ENCODE assay signal across 8 cellular contexts in genomic region chr10:97714401-97715258, GRCh38. TPM values are rescaled to one million over a fixed set of nuclear protein-coding genes. Genes with fewer than 3 reads are reported as not detected.
DNase-seq lines count a peak whose midpoint lies in the region; ATAC-seq, FAIRE-seq and TF ChIP-seq lines count a peak whose summit lies in the region.

No MANE protein-coding gene starts in this region.

- WGBS in H1 (ENCODE audit: extremely low coverage in 1 of 2, insufficient coverage in 1 of 2, insufficient read length in 1 of 2, insufficient replicate concordance in 2 of 2, low coverage in 1 of 2, low lambda C conversion rate in 2 of 2, missing lambda C conversion rate in 1 of 2), 2 experiments = 2% methylated on average over 17 of the region's 74 CpGs; no CpG with 5 or more reads in 1 of the 2 experiments
- no CpG with 5 or more reads among the region's 74 CpGs for WGBS in mesendoderm (ENCODE audit: extremely low coverage, insufficient coverage, low lambda C conversion rate)
- WGBS in transverse colon (ENCODE audit: low coverage in 1 of 2), 2 donors = 9% methylated on average over 46 of the region's 74 CpGs; no CpG with 5 or more reads in 1 of the 2 donors

- TF ChIP-seq CTCF in CD8-positive, alpha-beta T cell (IDR thresholded peaks at IDR 0.05) = no peak
- no peak for TF ChIP-seq CTCF in H1 (IDR thresholded peaks at IDR 0.05; ENCODE audit: control extremely low read depth in 1 of 3, insufficient read depth in 1 of 3, low read depth in 1 of 3, low read length in 3 of 3)
- TF ChIP-seq CTCF in transverse colon (IDR thresholded peaks at IDR 0.05) = no peak

- H2AK5ac ChIP-seq in H1 (ENCODE audit: low read depth, low read length) (no peak overlapping the region), mesendoderm (ENCODE audit: low read length) (peak overlapping the region; percentile 74)

- intact Hi-C loops in CD8-positive, alpha-beta T cell (cut with DNase I, micrococcal nuclease) = loop anchor here in 1 of 2 experiments (2.0 kb wide), 1 partner anchor 20 kb away; no protein-coding TSS in a partner anchor
- intact Hi-C loops in transverse colon (cut with DNase I; ENCODE audit: low total_unique reads) = no loop called here

- peak in 1 of 2 experiments; percentile 49; a peak in 2 of 3 replicates for TF ChIP-seq POLR2A in H1 (IDR thresholded peaks at IDR 0.05; ENCODE audit: control extremely low read depth in 1 of 2, low read depth in 2 of 2, low read length in 2 of 2)
- TF ChIP-seq POLR2A in transverse colon (IDR thresholded peaks at IDR 0.05) = peak; percentile 78

- H3K4me1 Mint-ChIP-seq in CD8-positive, alpha-beta T cell (ENCODE audit: low read depth) = peaks cover 15% of the 10 kb centered on the region

- no peaks in the 10 kb centered on the region for H3K36me3 ChIP-seq in CD8-positive, alpha-beta T cell (ENCODE audit: insufficient read depth, low read length)
- peaks cover 0 to 16% (median 4%) of the 10 kb centered on the region in 4 experiments; a peak in 3 of 8 replicates for H3K36me3 ChIP-seq in H1 (ENCODE audit: control insufficient read depth in 2 of 4, insufficient read depth in 4 of 4, low read length in 3 of 4)
- H3K36me3 ChIP-seq in mesendoderm (ENCODE audit: control insufficient read depth, insufficient read depth, low read length) = no peaks in the 10 kb centered on the region
- no peaks in the 10 kb centered on the region for H3K36me3 ChIP-seq in transverse colon

- peaks cover 16% of the 10 kb centered on the region for H3K23me2 ChIP-seq in H1 (ENCODE audit: low read depth, low read length)

- H3K4ac ChIP-seq in H1 (replicated peaks; ENCODE audit: insufficient read length, low read depth, low read length) = peak overlapping the region; percentile 44
- peak overlapping the region; percentile 86 for H3K4ac ChIP-seq in mesendoderm (ENCODE audit: low read depth, low read length)

- FAIRE-seq in H1 (lab: Jason Lieb, UNC) = no peak

- H3K4me1 ChIP-seq in CD8-positive, alpha-beta T cell (ENCODE audit: insufficient read depth, low read length) = peaks cover 9% of the 10 kb centered on the region
- H3K4me1 ChIP-seq in H1 (replicated peaks in 1 of 4; ENCODE audit: control insufficient read depth in 3 of 4, insufficient read depth in 4 of 4, low read length in 3 of 4) (peaks cover 5 to 20% (median 13%) of the 10 kb centered on the region in 4 experiments), mesendoderm (ENCODE audit: control insufficient read depth, low read depth, low read length) (peaks cover 17% of the 10 kb centered on the region), transverse colon (peaks cover 47 to 76% (median 56%) of the 10 kb centered on the region in 4 donors)

- peak overlapping the region; percentile 90; the same call in 1 of the 2 replicates for H2AFZ ChIP-seq in H1 (ENCODE audit: low read length)

- in situ Hi-C loops in transverse colon (cut with MboI; ENCODE audit: low pct_ligation_motif_present in 1 of 4, low pct_unique_long_range_greater_than_20kb in 1 of 4, low sequenced_read_pairs in 3 of 4) = no loop called here

- no peaks in the 10 kb centered on the region for H4K20me1 ChIP-seq in H1 (replicated peaks in 1 of 2; ENCODE audit: control insufficient read depth in 1 of 2, insufficient read depth in 2 of 2, low read length in 2 of 2)

- peak; percentile 22 for ATAC-seq in CD8-positive, alpha-beta T cell
- ATAC-seq in GM19043 (IDR thresholded peaks at IDR 0.05; ENCODE audit: low read depth, unreplicated experiment) = peak; percentile 38
- ATAC-seq in HG03439 (IDR thresholded peaks at IDR 0.05; ENCODE audit: unreplicated experiment) = peak; percentile 36

- peak overlapping the region; percentile 98 for H3K18ac ChIP-seq in H1 (ENCODE audit: extremely low read depth, low read length)
- H3K18ac ChIP-seq in mesendoderm (ENCODE audit: low read length) = peak overlapping the region; percentile 72

- H2BK120ac ChIP-seq in H1 (replicated peaks; ENCODE audit: low read depth, low read length) (no peak overlapping the region), mesendoderm (ENCODE audit: low read depth, low read length) (no peak overlapping the region)

- H3K4me3 Mint-ChIP-seq in CD8-positive, alpha-beta T cell = peak overlapping the region; percentile 99

- H3K9ac ChIP-seq in H1 (replicated peaks in 1 of 4; ENCODE audit: extremely low read depth in 1 of 4, low read depth in 3 of 4, low read length in 3 of 4) (peak overlapping the region; percentile 49 to 90 (median 84)), mesendoderm (ENCODE audit: low read length) (peak overlapping the region; percentile 99)

- H3K27ac ChIP-seq in CD8-positive, alpha-beta T cell (ENCODE audit: low read depth, low read length) = no peak overlapping the region
- H3K27ac ChIP-seq in H1 (ENCODE audit: low read depth, low read length) = peak overlapping the region; percentile 77; the same call in 1 of the 2 replicates
- H3K27ac ChIP-seq in mesendoderm (ENCODE audit: low read depth, low read length) = peak overlapping the region; percentile 87
- H3K27ac ChIP-seq in transverse colon = peak overlapping the region; percentile 93 to 99 (median 98)

- H3K4me2 ChIP-seq in H1 (ENCODE audit: insufficient read depth in 1 of 2, low read depth in 2 of 2, low read length in 2 of 2) = peak overlapping the region; percentile 74 to 97
- peak overlapping the region; percentile 98 for H3K4me2 ChIP-seq in mesendoderm (ENCODE audit: low read length)

- H4K91ac ChIP-seq in H1 (replicated peaks; ENCODE audit: insufficient read length, low read length) = peak overlapping the region; percentile 62

- H2BK12ac ChIP-seq in H1 (ENCODE audit: low read depth, low read length) = peak overlapping the region; percentile 94; the same call in 1 of the 2 replicates

- H3K79me2 ChIP-seq in H1 (ENCODE audit: control insufficient read depth in 1 of 2, insufficient read depth in 2 of 2, low read length in 2 of 2) (peaks cover 0 to 5% of the 10 kb centered on the region in 2 experiments; a peak in 1 of 4 replicates), mesendoderm (ENCODE audit: control insufficient read depth, insufficient read depth, low read length) (peaks cover 8% of the 10 kb centered on the region)

- H3K79me1 ChIP-seq in H1 (ENCODE audit: low read depth, low read length) (0 out of 2 replicates have a peak, but pooled peaks cover 2% of the 10 kb centered on the region), mesendoderm (ENCODE audit: low read length) (peaks cover 7% of the 10 kb centered on the region)

- H3K36me3 Mint-ChIP-seq in CD8-positive, alpha-beta T cell = peaks cover 2% of the 10 kb centered on the region

- no peaks in the 10 kb centered on the region for H3K9me3 ChIP-seq in CD8-positive, alpha-beta T cell (ENCODE audit: low read length)
- H3K9me3 ChIP-seq in H1 (ENCODE audit: insufficient read depth in 2 of 2, low read depth in 1 of 2, low read length in 1 of 2) (no peaks in the 10 kb centered on the region), transverse colon (no peaks in the 10 kb centered on the region)

- H3K9me3 Mint-ChIP-seq in CD8-positive, alpha-beta T cell = no peaks in the 10 kb centered on the region

- DNase-seq in CD8-positive, alpha-beta T cell = no peak
- DNase-seq in SW480 (ENCODE audit: low spot score) = peak; percentile 55
- peak in 1 of 2 experiments; percentile 84 for DNase-seq in H1 (ENCODE audit: low read depth in 1 of 2, low spot score in 2 of 2)
- DNase-seq in mesendoderm = peak; percentile 92
- DNase-seq in transverse colon = peak; percentile 72
- DNase-seq in cerebellar nuclear complex (lab: John Stamatoyannopoulos, UW) = no peak

- peak overlapping the region; percentile 90; the same call in 1 of the 2 replicates for H4K8ac ChIP-seq in H1 (ENCODE audit: extremely low read depth, insufficient read depth, low read length)
- H4K8ac ChIP-seq in mesendoderm (ENCODE audit: low read depth, low read length) = no peak overlapping the region

- peak overlapping the region; percentile 97 for H2BK15ac ChIP-seq in H1 (ENCODE audit: low read length)
- H2BK15ac ChIP-seq in mesendoderm (replicated peaks; ENCODE audit: low read depth) = no peak overlapping the region

- 0 out of 2 replicates have a peak overlapping the region, but pooled peaks have one; percentile 72 for H2BK20ac ChIP-seq in H1 (ENCODE audit: low read length)

- no peaks in the 10 kb centered on the region for H3K27me3 ChIP-seq in CD8-positive, alpha-beta T cell (ENCODE audit: insufficient read depth, low read length)
- H3K27me3 ChIP-seq in H1 (replicated peaks in 1 of 4; ENCODE audit: control insufficient read depth in 3 of 4, extremely low read depth in 1 of 4, insufficient read depth in 3 of 4, low read length in 3 of 4) (no peaks in the 10 kb centered on the region), mesendoderm (ENCODE audit: insufficient read depth, low read length, poor library complexity) (no peaks in the 10 kb centered on the region), transverse colon (no peaks in the 10 kb centered on the region)

- peak overlapping the region; percentile 55 for H3K56ac ChIP-seq in H1 (replicated peaks; ENCODE audit: insufficient read length, low read depth, low read length)
- H3K56ac ChIP-seq in mesendoderm (ENCODE audit: low read length) = peak overlapping the region; percentile 100

- POLR2A ChIA-PET in CD8-positive, alpha-beta T cell (lab: Charles Lee) = interaction anchor here (0.9 to 2.0 kb wide), 5 partner anchors 10 to 22 kb away, joined by 3 to 7 read pairs (median 5); partner anchors contain the start of gene ZFYVE27
- POLR2A ChIA-PET in H1 (lab: Charles Lee; ENCODE audit: partially characterized antibody) = interaction anchor here (0.5 to 12.5 kb wide), 15 partner anchors 9 to 281 kb away, joined by 3 to 234 read pairs (median 5); partner anchors contain the start of genes AVPI1 and ZFYVE27

- H3K27ac Mint-ChIP-seq in CD8-positive, alpha-beta T cell = no peak overlapping the region

- H4K5ac ChIP-seq in H1 (ENCODE audit: insufficient read length, low read depth, low read length) (peak overlapping the region; percentile 58), mesendoderm (ENCODE audit: low read length) (no peak overlapping the region)

- H2BK5ac ChIP-seq in H1 (ENCODE audit: low read depth, low read length) (peak overlapping the region; percentile 95), mesendoderm (ENCODE audit: low read length) (peak overlapping the region; percentile 95)

- no peak for TF ChIP-seq RAD21 in H1 (IDR thresholded peaks at IDR 0.05 in 1 of 2, conservative IDR thresholded peaks at IDR 0.05 in 1 of 2; ENCODE audit: low read depth in 2 of 2, low read length in 2 of 2)

- H3K23ac ChIP-seq in H1 (ENCODE audit: insufficient read length) (no peak overlapping the region), mesendoderm (ENCODE audit: low read length) (peak overlapping the region; percentile 98)

- H3K27me3 Mint-ChIP-seq in CD8-positive, alpha-beta T cell (ENCODE audit: low read depth) = peaks cover 12% of the 10 kb centered on the region

- TF ChIP-seq EP300 in H1 (IDR thresholded peaks at IDR 0.05; ENCODE audit: borderline replicate concordance in 1 of 2, low read depth in 2 of 2, low read length in 2 of 2) (no peak), transverse colon (IDR thresholded peaks at IDR 0.05; ENCODE audit: low read depth) (no peak)

- CTCF ChIA-PET in CD8-positive, alpha-beta T cell (lab: Charles Lee) = interaction anchor here (0.9 to 12.1 kb wide), 6 partner anchors 9 to 66 kb away, joined by 3 to 224 read pairs (median 4); partner anchors contain the start of genes AVPI1 and ZFYVE27
- CTCF ChIA-PET in H1 (lab: Charles Lee; ENCODE audit: partially characterized antibody) = interaction anchor here (0.7 to 20.9 kb wide), 7 partner anchors 9 to 327 kb away, joined by 3 to 773 read pairs (median 9); partner anchors contain the start of genes AVPI1 and ZFYVE27

- H3K4me3 ChIP-seq in CD8-positive, alpha-beta T cell (ENCODE audit: low read depth, low read length) = peak overlapping the region; percentile 57
- H3K4me3 ChIP-seq in H1 (ENCODE audit: extremely low read depth in 1 of 4, insufficient read depth in 2 of 4, low read depth in 3 of 4, low read length in 4 of 4) = peak overlapping the region; percentile 47 to 78 (median 66)
- peak overlapping the region; percentile 91 for H3K4me3 ChIP-seq in mesendoderm (ENCODE audit: low read length)
- peak overlapping the region; percentile 41 to 83 (median 68) for H3K4me3 ChIP-seq in transverse colon

- no peak overlapping the region for H3K14ac ChIP-seq in H1 (ENCODE audit: insufficient read length)

RNA-seq across cellular contexts. Expression of gene MARVELD1, which starts 1.1 kb away (rescaled TPM):
- under 1 TPM; 0.30 to 0.39 TPM for total RNA-seq in CD8-positive, alpha-beta T cell
- total RNA-seq in H1 (2021; fragmentation: NEBNext Ultra II Directional; extraction: Animal tissue kit (Norgen Biotek cat#: 25700)) = 33.1 and 37.3 TPM in 2 replicates
- polyA plus RNA-seq in H1 (2011; rRNA removed) = 28.1 and 38.0 TPM in 2 replicates
- 24.7 TPM for polyA plus RNA-seq in H1 (2011; cell fraction: cytosol; rRNA removed)
- 50.0 TPM for polyA plus RNA-seq in H1 (2011; cell fraction: nucleus; rRNA removed)
- 25.0 to 30.8 TPM (median 26.9 TPM) in 4 replicates for polyA plus RNA-seq in H1 (2012, experiment 1 of 2)
- polyA plus RNA-seq in H1 (2012, experiment 2 of 2) = 45.8 TPM
- 25.4 TPM for polyA plus RNA-seq in H1 (2013, experiment 1 of 2)
- polyA plus RNA-seq in H1 (2013, experiment 2 of 2) = 28.3 TPM
- polyA minus RNA-seq in H1 (2011; rRNA and poly(A)+ RNA removed) = 13.7 and 15.4 TPM in 2 replicates
- 19.0 TPM for polyA minus RNA-seq in H1 (2011; cell fraction: cytosol; rRNA and poly(A)+ RNA removed)
- polyA minus RNA-seq in H1 (2011; cell fraction: nucleus; rRNA and poly(A)+ RNA removed) = 18.4 TPM
- polyA plus RNA-seq in mesendoderm (2013, experiment 1 of 2) = 23.5 TPM
- polyA plus RNA-seq in mesendoderm (2013, experiment 2 of 2) = 23.3 TPM
- total RNA-seq in transverse colon = 10 to 100 TPM in 2 of 4 donors, 1 to 10 TPM in 2; 5.6 to 24.6 (median 13.6) TPM

RNA-seq across cellular contexts. Expression of gene ZFYVE27, which starts 22.3 kb away (rescaled TPM):
- 10 to 100 TPM; 63.1 to 72.9 TPM for total RNA-seq in CD8-positive, alpha-beta T cell
- total RNA-seq in H1 (2021; fragmentation: NEBNext Ultra II Directional; extraction: Animal tissue kit (Norgen Biotek cat#: 25700)) = 19.8 and 22.7 TPM in 2 replicates
- 16.6 and 20.9 TPM in 2 replicates for polyA plus RNA-seq in H1 (2011; rRNA removed)
- polyA plus RNA-seq in H1 (2011; cell fraction: cytosol; rRNA removed) = 25.1 TPM
- polyA plus RNA-seq in H1 (2011; cell fraction: nucleus; rRNA removed) = 71.3 TPM
- polyA plus RNA-seq in H1 (2012, experiment 1 of 2) = 16.9 to 25.8 TPM (median 22.2 TPM) in 4 replicates
- polyA plus RNA-seq in H1 (2012, experiment 2 of 2) = 14.8 TPM
- 18.9 TPM for polyA plus RNA-seq in H1 (2013, experiment 1 of 2)
- polyA plus RNA-seq in H1 (2013, experiment 2 of 2) = 17.1 TPM
- polyA minus RNA-seq in H1 (2011; rRNA and poly(A)+ RNA removed) = 18.7 and 19.5 TPM in 2 replicates
- 11.0 TPM for polyA minus RNA-seq in H1 (2011; cell fraction: cytosol; rRNA and poly(A)+ RNA removed)
- 36.0 TPM for polyA minus RNA-seq in H1 (2011; cell fraction: nucleus; rRNA and poly(A)+ RNA removed)
- polyA plus RNA-seq in mesendoderm (2013, experiment 1 of 2) = 9.5 TPM
- 8.5 TPM for polyA plus RNA-seq in mesendoderm (2013, experiment 2 of 2)
- 100 to 1,000 TPM in 1 of 4 donors, 10 to 100 TPM in 3; 46.4 to 102 (median 63.9) TPM for total RNA-seq in transverse colon

RNA-seq across cellular contexts. Expression of gene AVPI1, which starts 27.6 kb away (rescaled TPM):
- total RNA-seq in CD8-positive, alpha-beta T cell = 10 to 100 TPM; 13.7 TPM
- 7.8 and 9.0 TPM in 2 replicates for total RNA-seq in H1 (2021; fragmentation: NEBNext Ultra II Directional; extraction: Animal tissue kit (Norgen Biotek cat#: 25700))
- 13.5 and 14.5 TPM in 2 replicates for polyA plus RNA-seq in H1 (2011; rRNA removed)
- 11.8 TPM for polyA plus RNA-seq in H1 (2011; cell fraction: cytosol; rRNA removed)
- 9.1 TPM for polyA plus RNA-seq in H1 (2011; cell fraction: nucleus; rRNA removed)
- polyA plus RNA-seq in H1 (2012, experiment 1 of 2) = 5.4 to 8.6 TPM (median 8.0 TPM) in 4 replicates
- 10.0 TPM for polyA plus RNA-seq in H1 (2012, experiment 2 of 2)
- 4.0 TPM for polyA plus RNA-seq in H1 (2013, experiment 1 of 2)
- polyA plus RNA-seq in H1 (2013, experiment 2 of 2) = 3.7 TPM
- 5.5 and 6.8 TPM in 2 replicates for polyA minus RNA-seq in H1 (2011; rRNA and poly(A)+ RNA removed)
- 11.9 TPM for polyA minus RNA-seq in H1 (2011; cell fraction: cytosol; rRNA and poly(A)+ RNA removed)
- 10.5 TPM for polyA minus RNA-seq in H1 (2011; cell fraction: nucleus; rRNA and poly(A)+ RNA removed)
- 3.3 TPM for polyA plus RNA-seq in mesendoderm (2013, experiment 1 of 2)
- polyA plus RNA-seq in mesendoderm (2013, experiment 2 of 2) = 2.9 TPM
- total RNA-seq in transverse colon = 10 to 100 TPM; 24.3 to 79.3 (median 47.9) TPM

RNA-seq across cellular contexts. Expression of gene SFRP5, which starts 57.2 kb away (rescaled TPM):
- 1 to 10 TPM; 3.6 to 4.3 TPM for total RNA-seq in CD8-positive, alpha-beta T cell
- total RNA-seq in H1 (2021; fragmentation: NEBNext Ultra II Directional; extraction: Animal tissue kit (Norgen Biotek cat#: 25700)) = 3.3 and 3.9 TPM in 2 replicates
- polyA plus RNA-seq in H1 (2011; rRNA removed) = 5.9 and 8.6 TPM in 2 replicates
- 5.3 TPM for polyA plus RNA-seq in H1 (2011; cell fraction: cytosol; rRNA removed)
- polyA plus RNA-seq in H1 (2011; cell fraction: nucleus; rRNA removed) = 4.9 TPM
- polyA plus RNA-seq in H1 (2012, experiment 1 of 2) = 1.2 to 5.2 TPM (median 3.9 TPM) in 4 replicates
- polyA plus RNA-seq in H1 (2012, experiment 2 of 2) = 4.1 TPM
- polyA plus RNA-seq in H1 (2013, experiment 1 of 2) = 3.9 TPM
- polyA plus RNA-seq in H1 (2013, experiment 2 of 2) = 3.5 TPM
- polyA minus RNA-seq in H1 (2011; rRNA and poly(A)+ RNA removed) = 1.4 TPM in 2 replicates
- 3.2 TPM for polyA minus RNA-seq in H1 (2011; cell fraction: cytosol; rRNA and poly(A)+ RNA removed)
- 3.4 TPM for polyA minus RNA-seq in H1 (2011; cell fraction: nucleus; rRNA and poly(A)+ RNA removed)
- 0.98 TPM for polyA plus RNA-seq in mesendoderm (2013, experiment 1 of 2)
- polyA plus RNA-seq in mesendoderm (2013, experiment 2 of 2) = 0.90 TPM
- total RNA-seq in transverse colon = 10 to 100 TPM in 1 of 4 donors, 1 to 10 TPM in 3; 3.8 to 10.1 (median 5.8) TPM

Comparison
In these comparisons a context has a peak if more than half of its experiments do, and no peak if none do; other contexts are left out.
1. DNase-seq: peak in SW480 (single experiment), mesendoderm (single experiment) and transverse colon (single experiment); none in CD8-positive, alpha-beta T cell (0 of 7) and cerebellar nuclear complex (0 of 2).
2. RNA of gene MARVELD1, which starts 1.1 kb away (total RNA-seq): 33.1 to 37.3 TPM in H1 and 5.6 to 24.6 TPM in transverse colon; 0.30 to 0.39 TPM in CD8-positive, alpha-beta T cell; every median in the first group is over 4 times any median in the second.
3. Peak in every context shown above with its lines, with median percentiles within 50 percentile points of each other: ATAC-seq and H3K4me3 ChIP-seq.